In the genomic region with DNA sequence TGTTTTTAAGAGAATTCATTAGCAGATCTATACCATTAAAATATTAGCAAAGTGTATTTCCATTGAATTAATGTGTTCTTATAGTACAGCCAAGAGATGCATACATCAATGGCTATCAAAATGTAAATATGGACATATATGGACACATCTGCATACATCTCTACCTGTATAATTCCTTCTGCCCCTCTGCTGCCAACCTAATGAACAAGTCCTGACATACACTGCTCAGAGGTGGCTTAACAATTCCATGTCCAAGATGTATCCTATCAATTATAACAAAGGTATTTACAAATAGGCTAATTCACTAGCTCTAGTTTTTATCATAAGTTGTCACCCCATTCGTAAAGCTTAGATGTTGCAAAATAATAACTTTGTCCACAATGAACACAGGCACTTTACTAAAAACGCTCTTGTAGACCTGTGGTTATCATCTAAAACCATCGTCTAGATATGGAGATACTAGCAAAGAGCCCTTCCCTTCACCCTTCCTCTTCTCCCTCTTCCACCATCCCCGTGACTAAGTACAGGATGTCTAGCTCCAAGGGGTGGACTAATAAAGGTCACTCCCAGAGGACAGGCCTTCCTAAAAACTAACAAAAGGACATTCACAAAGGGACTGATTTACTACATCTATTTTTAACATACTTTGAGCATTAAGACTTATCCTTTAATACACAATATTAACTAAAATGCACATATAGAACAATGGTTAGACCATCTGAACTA, we compare ENCODE assay signal across 8 cellular contexts.
DNase-seq lines count a peak whose midpoint lies in the region; ATAC-seq and TF ChIP-seq lines count a peak whose summit lies in the region.
"Not testable (repeated sequence)": the region's sequence is repeated elsewhere in the genome, so short reads cannot be mapped to it uniquely, and the experiment has no call there.

No MANE protein-coding gene starts in this region.

- H3K27ac Mint-ChIP-seq in CD4-positive, alpha-beta T cell = peak overlapping the region; percentile 33
- H3K27ac Mint-ChIP-seq in HFFc6 (peak overlapping the region; percentile 35; the same call in 1 of the 2 replicates), T-helper 17 cell (peak overlapping the region; percentile 21), brain (peak overlapping the region in 3 of 5 experiments; percentile 22 to 78 (median 66))
- not testable (repeated sequence) for H3K27ac Mint-ChIP-seq in activated naive CD4-positive, alpha-beta T cell treated with anti-CD3 and anti-CD28 coated beads, Interleukin-2, amount 50 U/mL, for 24 hours; natural killer cell treated with Interleukin-12 subunit alpha and Interleukin-12 subunit beta and Interleukin-15 and Interleukin-18, amount 100 ng/mL, for 72 hours

- intact Hi-C loops in CD4-positive, alpha-beta T cell (cut with DNase I, micrococcal nuclease) = loop anchor here in 1 of 2 experiments (5.0 kb wide), 1 partner anchor 634 kb away; the partner anchor contains the start of gene UQCC1

- H3K4me3 Mint-ChIP-seq in CD4-positive, alpha-beta T cell = peak overlapping the region; percentile 2
- H3K4me3 Mint-ChIP-seq in HFFc6 (peak overlapping the region; percentile 16; the same call in 1 of the 2 replicates), T-helper 17 cell (peak overlapping the region; percentile 61), brain (peak overlapping the region; percentile 6 to 99 (median 61))
- H3K4me3 Mint-ChIP-seq in activated naive CD4-positive, alpha-beta T cell treated with anti-CD3 and anti-CD28 coated beads, Interleukin-2, amount 50 U/mL, for 24 hours = peak overlapping the region; percentile 79
- peak overlapping the region; percentile 21 for H3K4me3 Mint-ChIP-seq in natural killer cell treated with Interleukin-12 subunit alpha and Interleukin-12 subunit beta and Interleukin-15 and Interleukin-18, amount 100 ng/mL, for 72 hours

- not testable (repeated sequence) for H3K36me3 ChIP-seq in cardiac muscle cell; smooth muscle cell (ENCODE audit: low read depth)

- H3K27ac ChIP-seq in CD4-positive, alpha-beta T cell (ENCODE audit: low read depth, low read length) = not testable (repeated sequence)
- peak overlapping the region; percentile 78 for H3K27ac ChIP-seq in cardiac muscle cell
- peak overlapping the region; percentile 36 for H3K27ac ChIP-seq in smooth muscle cell (ENCODE audit: low read depth)

- DNase-seq in CD4-positive, alpha-beta T cell; HFFc6; T-helper 17 cell; cardiac muscle cell (ENCODE audit: low read depth in 1 of 2, low spot score in 1 of 2); natural killer cell treated with Interleukin-12 subunit alpha and Interleukin-12 subunit beta and Interleukin-15 and Interleukin-18, amount 100 ng/mL, for 72 hours (ENCODE audit: low spot score); smooth muscle cell (lab: John Stamatoyannopoulos, UW; ENCODE audit: unreplicated experiment): not testable (repeated sequence)

- not testable (repeated sequence) for H3K9me3 ChIP-seq in CD4-positive, alpha-beta T cell (ENCODE audit: control insufficient read depth, low read length); T-helper 17 cell (ENCODE audit: control insufficient read depth, low read length, poor library complexity, severe bottlenecking); cardiac muscle cell (ENCODE audit: low read depth); smooth muscle cell (replicated peaks; ENCODE audit: low read depth)

- peaks cover 49% of the 10 kb centered on the region for H3K36me3 Mint-ChIP-seq in CD4-positive, alpha-beta T cell (ENCODE audit: low read depth)
- H3K36me3 Mint-ChIP-seq in HFFc6 (ENCODE audit: low read depth) (peaks cover 49% of the 10 kb centered on the region), brain (peaks cover 53% of the 10 kb centered on the region)
- H3K36me3 Mint-ChIP-seq in T-helper 17 cell (ENCODE audit: low read depth) = not testable (repeated sequence)
- peaks cover 30% of the 10 kb centered on the region for H3K36me3 Mint-ChIP-seq in activated naive CD4-positive, alpha-beta T cell treated with anti-CD3 and anti-CD28 coated beads, Interleukin-2, amount 50 U/mL, for 24 hours
- peaks cover 22% of the 10 kb centered on the region for H3K36me3 Mint-ChIP-seq in natural killer cell treated with Interleukin-12 subunit alpha and Interleukin-12 subunit beta and Interleukin-15 and Interleukin-18, amount 100 ng/mL, for 72 hours

- not testable (repeated sequence) for H3K27me3 ChIP-seq in CD4-positive, alpha-beta T cell (ENCODE audit: control insufficient read depth, insufficient read depth, low read length); cardiac muscle cell; smooth muscle cell (ENCODE audit: low read depth)

- H3K9me3 Mint-ChIP-seq in CD4-positive, alpha-beta T cell; HFFc6; activated naive CD4-positive, alpha-beta T cell treated with anti-CD3 and anti-CD28 coated beads, Interleukin-2, amount 50 U/mL, for 24 hours; brain; natural killer cell treated with Interleukin-12 subunit alpha and Interleukin-12 subunit beta and Interleukin-15 and Interleukin-18, amount 100 ng/mL, for 72 hours: not testable (repeated sequence)

- TF ChIP-seq CTCF in CD4-positive, alpha-beta T cell (IDR thresholded peaks at IDR 0.05); HFFc6 (IDR thresholded peaks at IDR 0.05); brain (conservative IDR thresholded peaks at IDR 0.05); cardiac muscle cell (IDR thresholded peaks at IDR 0.05; ENCODE audit: low read depth, low read length); smooth muscle cell (IDR thresholded peaks at IDR 0.05; ENCODE audit: borderline replicate concordance, insufficient read depth, poor library complexity, severe bottlenecking): not testable (repeated sequence)

- POLR2A ChIA-PET in CD4-positive, alpha-beta T cell (lab: Charles Lee) = not testable (repeated sequence)

- peaks cover 87% of the 10 kb centered on the region for H4K20me1 ChIP-seq in smooth muscle cell (ENCODE audit: low read depth)

- not testable (repeated sequence) for H3K9ac ChIP-seq in smooth muscle cell (ENCODE audit: low read depth)

- H3K27me3 Mint-ChIP-seq in CD4-positive, alpha-beta T cell; HFFc6 (ENCODE audit: insufficient read depth); T-helper 17 cell; activated naive CD4-positive, alpha-beta T cell treated with anti-CD3 and anti-CD28 coated beads, Interleukin-2, amount 50 U/mL, for 24 hours; brain; natural killer cell treated with Interleukin-12 subunit alpha and Interleukin-12 subunit beta and Interleukin-15 and Interleukin-18, amount 100 ng/mL, for 72 hours: not testable (repeated sequence)

- CTCF ChIA-PET in CD4-positive, alpha-beta T cell (lab: Charles Lee) = not testable (repeated sequence)

- H2AFZ ChIP-seq in smooth muscle cell (ENCODE audit: low read depth) = not testable (repeated sequence)

- not testable (repeated sequence) for ATAC-seq in CD4-positive, alpha-beta T cell (ENCODE audit: poor library complexity); T-helper 17 cell; natural killer cell treated with Interleukin-12 subunit alpha and Interleukin-12 subunit beta and Interleukin-15 and Interleukin-18, amount 100 ng/mL, for 72 hours

- H3K79me2 ChIP-seq in smooth muscle cell (ENCODE audit: low read depth) = peaks cover 59% of the 10 kb centered on the region

- peaks cover 52% of the 10 kb centered on the region for H3K4me1 Mint-ChIP-seq in CD4-positive, alpha-beta T cell (ENCODE audit: low read depth)
- H3K4me1 Mint-ChIP-seq in HFFc6 (ENCODE audit: low read depth) (peaks cover 42% of the 10 kb centered on the region), T-helper 17 cell (peaks cover 42% of the 10 kb centered on the region), brain (peaks cover 42% of the 10 kb centered on the region)
- peaks cover 49% of the 10 kb centered on the region for H3K4me1 Mint-ChIP-seq in activated naive CD4-positive, alpha-beta T cell treated with anti-CD3 and anti-CD28 coated beads, Interleukin-2, amount 50 U/mL, for 24 hours
- H3K4me1 Mint-ChIP-seq in natural killer cell treated with Interleukin-12 subunit alpha and Interleukin-12 subunit beta and Interleukin-15 and Interleukin-18, amount 100 ng/mL, for 72 hours (ENCODE audit: low read depth in 2 of 2) = peaks cover 31 to 35% of the 10 kb centered on the region in 2 donors

- H3K4me3 ChIP-seq in cardiac muscle cell, smooth muscle cell: not testable (repeated sequence)

- 85% methylated on average over 4 of the region's 4 CpGs for WGBS in smooth muscle cell (ENCODE audit: low lambda C conversion rate)

- peaks cover 24% of the 10 kb centered on the region for H3F3A ChIP-seq in smooth muscle cell (ENCODE audit: low read depth)

- peaks cover 19% of the 10 kb centered on the region for H3K4me1 ChIP-seq in cardiac muscle cell (ENCODE audit: low read depth)
- not testable (repeated sequence) for H3K4me1 ChIP-seq in smooth muscle cell (ENCODE audit: low read depth)

- H3K4me2 ChIP-seq in smooth muscle cell = peak overlapping the region; percentile 21

Comparison
In these comparisons a context has a peak if more than half of its experiments do, and no peak if none do; other contexts are left out.
1. H3K4me3 Mint-ChIP-seq: peak in every context shown above with its lines; median percentile 79 in activated naive CD4-positive, alpha-beta T cell treated with anti-CD3 and anti-CD28 coated beads, Interleukin-2, amount 50 U/mL, for 24 hours; 61 in T-helper 17 cell; 61 in brain; 21 in natural killer cell treated with Interleukin-12 subunit alpha and Interleukin-12 subunit beta and Interleukin-15 and Interleukin-18, amount 100 ng/mL, for 72 hours; 16 in HFFc6; 2 in CD4-positive, alpha-beta T cell.